ENCODE assay signal across 8 cellular contexts in the genomic region with DNA sequence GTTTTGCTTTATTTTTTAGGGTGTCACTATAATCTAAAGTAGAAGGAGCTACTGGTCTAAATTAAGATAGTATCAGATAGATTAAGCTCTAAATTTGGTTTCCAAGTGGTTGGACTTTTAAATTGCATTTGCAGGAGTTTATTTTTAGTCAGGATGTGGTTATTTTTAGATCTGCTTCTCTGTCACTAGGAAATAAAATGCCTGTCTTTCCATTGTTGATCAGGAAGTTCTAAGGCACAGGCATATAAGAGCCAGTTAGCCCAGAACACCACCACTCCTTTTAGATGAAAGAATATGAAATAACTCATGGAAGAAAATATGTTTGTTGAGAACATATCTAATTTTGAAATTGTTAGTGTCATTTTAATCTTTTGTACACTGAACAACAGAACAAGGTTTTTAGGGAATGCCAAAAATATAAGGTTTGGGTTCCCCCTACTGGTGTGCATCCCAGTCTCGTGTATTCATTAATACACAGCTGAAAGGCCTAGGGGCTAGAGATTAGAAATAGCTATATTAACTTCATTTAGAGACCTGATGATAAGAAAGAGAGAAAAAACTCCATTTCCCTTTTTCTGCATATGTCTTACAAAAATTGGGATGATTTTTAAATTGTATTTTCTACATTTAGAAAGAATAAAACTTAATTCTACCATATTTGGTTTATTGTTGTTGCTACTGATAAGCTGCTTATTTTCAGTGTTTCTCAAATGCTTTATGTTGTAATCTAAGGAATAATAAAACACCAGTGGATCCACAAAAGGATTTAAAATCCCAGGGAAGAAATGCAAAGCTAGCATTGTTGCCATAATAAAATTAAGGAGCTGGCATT.
DNase-seq lines count a peak whose midpoint lies in the region; ATAC-seq and TF ChIP-seq lines count a peak whose summit lies in the region.

No MANE protein-coding gene starts in this region.

- peaks cover 12% of the 10 kb centered on the region for H3K36me3 Mint-ChIP-seq in brain

- H3K27me3 Mint-ChIP-seq in brain, result no peaks in the 10 kb centered on the region

- H3K4me3 ChIP-seq in HEK293 (ENCODE audit: low read depth, low read length) (no peak overlapping the region), NT2/D1 (ENCODE audit: insufficient read length, low read depth) (no peak overlapping the region)

- H3K27ac ChIP-seq in HEK293 (ENCODE audit: extremely low read depth, low read depth, low read length), result no peak overlapping the region

- peaks cover 39% of the 10 kb centered on the region for H3K4me1 Mint-ChIP-seq in brain

- H3K36me3 ChIP-seq in HEK293 (ENCODE audit: control insufficient read depth in 2 of 2, insufficient read depth in 1 of 2, low read length in 2 of 2), result peaks cover 6 to 33% of the 10 kb centered on the region in 2 experiments; a peak in 2 of 3 replicates
- peaks cover 39% of the 10 kb centered on the region for H3K36me3 ChIP-seq in NT2/D1 (ENCODE audit: insufficient read depth, insufficient read length, low read length)

- no peaks in the 10 kb centered on the region for H3K9me3 Mint-ChIP-seq in brain

- POLR2A ChIA-PET in HEK293 (lab: Yijun Ruan, JAX), result interaction anchor here (0.7 to 0.9 kb wide), 2 partner anchors 483 to 484 kb away, joined by 3 to 4 read pairs; partner anchors contain the start of gene POLR3B

- DNase-seq in DMS153 treated with DMSO at 0.1 percent for 48 hours (lab: John Stamatoyannopoulos, UW; ENCODE audit: unreplicated experiment) (peak; percentile 83), NT2/D1 (ENCODE audit: low read depth, low spot score) (peak; percentile 16), inferior parietal cortex (ENCODE audit: extremely low spot score) (peak; percentile 82), cortex of kidney (lab: John Stamatoyannopoulos, UW) (no peak)
- peak in 2 of 3 experiments; percentile 1 to 7 for DNase-seq in stimulated activated CD4-positive, alpha-beta T cell treated with anti-CD3 and anti-CD28 coated beads, TNF-alpha, amount 100 ng/mL, for 24 hours (ENCODE audit: low read depth in 3 of 3)

- H3K9me3 ChIP-seq in HEK293 (ENCODE audit: control insufficient read depth, insufficient read depth, low read depth, low read length) (no peaks in the 10 kb centered on the region), NT2/D1 (ENCODE audit: insufficient read depth, low read length) (no peaks in the 10 kb centered on the region)

- H3K27ac Mint-ChIP-seq in brain, result peak overlapping the region; percentile 36 to 91 (median 75)

- no peak for ATAC-seq in HG03439 (IDR thresholded peaks at IDR 0.05; ENCODE audit: unreplicated experiment)

- peaks cover 5% of the 10 kb centered on the region; the same call in 1 of the 2 replicates for H3K4me1 ChIP-seq in HEK293 (ENCODE audit: control insufficient read depth, insufficient read depth, low read length)
- no peaks in the 10 kb centered on the region for H3K4me1 ChIP-seq in NT2/D1 (ENCODE audit: insufficient read depth, insufficient read length)

- no peaks in the 10 kb centered on the region for H3K27me3 ChIP-seq in NT2/D1 (ENCODE audit: insufficient read depth, insufficient read length)

- peak overlapping the region in 3 of 5 experiments; percentile 31 to 55 (median 46) for H3K4me3 Mint-ChIP-seq in brain

- TF ChIP-seq CTCF in HEK293 (tag by site-specific recombination; IDR thresholded peaks at IDR 0.05) (no peak), brain (conservative IDR thresholded peaks at IDR 0.05) (peak; percentile 89 to 93)

- H3K9ac ChIP-seq in NT2/D1 (ENCODE audit: insufficient read length, low read depth), result no peak overlapping the region

- CTCF ChIA-PET in HEK293 (lab: Yijun Ruan, JAX), result interaction anchor here (0.5 to 3.7 kb wide), 39 partner anchors 9 to 1852 kb away, joined by 3 to 27 read pairs (median 4); partner anchors contain the start of genes POLR3B and TMEM263

TF ChIP-seq in HEK293, 187 proteins besides CTCF, POLR2A, EP300 and RAD21:
- TF ChIP-seq, protein P1, sequence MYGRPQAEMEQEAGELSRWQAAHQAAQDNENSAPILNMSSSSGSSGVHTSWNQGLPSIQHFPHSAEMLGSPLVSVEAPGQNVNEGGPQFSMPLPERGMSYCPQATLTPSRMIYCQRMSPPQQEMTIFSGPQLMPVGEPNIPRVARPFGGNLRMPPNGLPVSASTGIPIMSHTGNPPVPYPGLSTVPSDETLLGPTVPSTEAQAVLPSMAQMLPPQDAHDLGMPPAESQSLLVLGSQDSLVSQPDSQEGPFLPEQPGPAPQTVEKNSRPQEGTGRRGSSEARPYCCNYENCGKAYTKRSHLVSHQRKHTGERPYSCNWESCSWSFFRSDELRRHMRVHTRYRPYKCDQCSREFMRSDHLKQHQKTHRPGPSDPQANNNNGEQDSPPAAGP (tag by site-specific recombination; IDR thresholded peaks at IDR 0.05), result no peak
- peak; percentile 44 for TF ChIP-seq ZNF654 (tag by site-specific recombination; IDR thresholded peaks at IDR 0.05; ENCODE audit: low read depth)
- no peak for TF ChIP-seq MYNN (tag by site-specific recombination; IDR thresholded peaks at IDR 0.05; ENCODE audit: borderline replicate concordance)
- TF ChIP-seq ZNF660 (tag by site-specific recombination; IDR thresholded peaks at IDR 0.05), result 0 out of 2 replicates have a peak, but pooled peaks have one; percentile 34
